ENCODE assay signal across 9 cellular contexts in the genomic region with DNA sequence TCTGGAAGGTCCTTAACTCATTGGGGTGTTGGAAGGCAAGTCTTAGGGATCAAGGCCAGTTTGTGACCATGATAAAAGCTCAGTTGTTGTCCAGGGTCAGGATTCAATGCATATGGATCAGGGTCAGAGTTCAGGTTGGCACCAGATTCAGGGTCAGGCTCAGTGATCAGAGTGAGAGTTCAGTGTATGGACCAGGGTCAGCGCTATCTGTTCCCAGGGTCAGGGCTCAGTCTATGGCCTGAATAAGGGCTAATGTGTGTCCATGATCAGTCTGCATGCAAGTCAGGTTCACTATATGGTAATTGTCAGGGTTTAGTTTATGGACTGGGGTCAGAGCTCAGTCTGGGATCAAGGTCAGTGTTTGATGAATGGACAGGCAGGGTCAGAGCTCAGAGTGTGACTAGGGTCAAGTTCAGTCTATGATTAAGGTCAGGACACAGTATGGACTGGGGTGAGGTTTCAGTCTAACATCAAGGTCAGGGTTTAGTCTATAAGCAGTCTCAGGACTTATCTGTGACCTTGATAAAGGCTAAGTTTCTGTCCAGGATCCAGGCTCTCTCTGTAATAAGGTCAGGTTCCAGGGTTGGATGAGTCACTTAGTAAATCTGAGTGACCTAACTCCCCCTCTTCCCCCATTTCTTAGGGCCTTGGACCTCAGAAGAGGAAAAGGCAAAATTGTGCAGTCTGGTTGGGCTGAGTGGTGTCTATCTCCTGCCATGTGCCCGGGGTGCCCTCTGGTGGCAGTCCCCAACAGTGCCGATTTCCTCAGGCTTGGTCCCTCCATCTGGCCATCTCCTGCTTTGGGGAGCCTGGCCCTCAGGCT. TPM values are rescaled to one million over a fixed set of nuclear protein-coding genes. Genes with fewer than 3 reads are reported as not detected.
DNase-seq lines count a peak whose midpoint lies in the region; ATAC-seq, FAIRE-seq and TF ChIP-seq lines count a peak whose summit lies in the region.
"Had no signal": no experiment of that assay in that cellular context is flagged by ENCODE, and none has a peak within 500 bp of the region (broad histone marks: within the 10 kb centered on the region; RNA-seq: fewer than 3 reads in every experiment).

No MANE protein-coding gene starts in this region.

- H3K9me3 ChIP-seq in WERI-Rb-1 (ENCODE audit: severe bottlenecking) = no peaks in the 10 kb centered on the region
- no peaks in the 10 kb centered on the region for H3K9me3 ChIP-seq in breast epithelium
- H3K9me3 ChIP-seq in keratinocyte (ENCODE audit: control insufficient read depth, low read depth, low read length) = no peaks in the 10 kb centered on the region

- no peaks in the 10 kb centered on the region for H3K9me3 Mint-ChIP-seq in GM23338

- peaks cover 77% of the 10 kb centered on the region for H3K27me3 Mint-ChIP-seq in GM23338 (ENCODE audit: insufficient read depth, low read depth, poor library complexity)

- H2AFZ ChIP-seq in GM23338 (no peak overlapping the region), keratinocyte (ENCODE audit: control insufficient read depth, low read length) (no peak overlapping the region)

- peaks cover 54% of the 10 kb centered on the region for H3K4me1 Mint-ChIP-seq in GM23338

- intact Hi-C loops in breast epithelium (cut with DNase I; ENCODE audit: low total_unique reads) = loop anchor here (10.0 kb wide), 1 partner anchor 473 kb away; no protein-coding TSS in a partner anchor

- no peaks in the 10 kb centered on the region for H3K36me3 Mint-ChIP-seq in GM23338 (ENCODE audit: low read depth)

- H3K27ac Mint-ChIP-seq in GM23338 = no peak overlapping the region

- no peaks in the 10 kb centered on the region for H3K9me1 ChIP-seq in keratinocyte (ENCODE audit: control insufficient read depth, extremely low read depth, insufficient read depth, low read length)

- peaks cover 11% of the 10 kb centered on the region for H3F3A ChIP-seq in GM23338 (replicated peaks; ENCODE audit: low read depth)

- peak; percentile 74 for FAIRE-seq in keratinocyte (lab: Jason Lieb, UNC)

- H3K4me3 Mint-ChIP-seq in GM23338 = no peak overlapping the region; the same call in 2 of the 3 replicates

- H3K36me3 ChIP-seq in GM23338 (ENCODE audit: insufficient read depth) (no peaks in the 10 kb centered on the region), WERI-Rb-1 (no peaks in the 10 kb centered on the region), breast epithelium (no peaks in the 10 kb centered on the region), keratinocyte (ENCODE audit: control insufficient read depth in 2 of 2, extremely low read depth in 1 of 2, insufficient read depth in 2 of 2, low read length in 2 of 2) (no peaks in the 10 kb centered on the region)

- dilution Hi-C loops in keratinocyte (cut with MboI; ENCODE audit: extremely low pct_ligation_motif_present, low sequenced_read_pairs) = no loop called here

- peaks cover 39% of the 10 kb centered on the region for H3K4me1 ChIP-seq in GM23338 (ENCODE audit: insufficient read depth)
- peaks cover 0 to 4% of the 10 kb centered on the region in 2 donors for H3K4me1 ChIP-seq in breast epithelium
- peaks cover 21% of the 10 kb centered on the region for H3K4me1 ChIP-seq in keratinocyte (ENCODE audit: control insufficient read depth, extremely low read depth, insufficient read depth, low read length)

- H3K4me3 ChIP-seq in GM23338 (no peak overlapping the region; the same call in 1 of the 2 replicates), WERI-Rb-1 (ENCODE audit: low read depth, low read length) (no peak overlapping the region), breast epithelium (no peak overlapping the region), keratinocyte (ENCODE audit: control insufficient read depth in 2 of 3, extremely low read depth in 1 of 3, insufficient read depth in 2 of 3, low read depth in 1 of 3, low read length in 3 of 3) (no peak overlapping the region)
- H3K4me3 ChIP-seq: SK-N-MC had no signal

- DNase-seq in COR-L47 (lab: John Stamatoyannopoulos, UW) (peak; percentile 36), GM23338 (ENCODE audit: low spot score) (peak; percentile 90), NCI-H2107 treated with DMSO at 0.1 percent for 48 hours (lab: John Stamatoyannopoulos, UW; ENCODE audit: unreplicated experiment) (peak; percentile 72), WERI-Rb-1 (peak; percentile 89), breast epithelium (ENCODE audit: low spot score in 2 of 2) (peak; percentile 67 to 81), keratinocyte (ENCODE audit: low read depth, low spot score) (no peak)
- peak; percentile 75 for DNase-seq in stimulated activated CD4-positive, alpha-beta T cell treated with anti-CD3 and anti-CD28 coated beads, Interleukin-1b, Interleukin-23, amount 100 ng/mL, for 48 hours

- no peak for TF ChIP-seq POLR2A in breast epithelium (IDR thresholded peaks at IDR 0.05)

- H3K9me2 ChIP-seq in GM23338 (ENCODE audit: insufficient read depth) = no peaks in the 10 kb centered on the region

- TF ChIP-seq CTCF in GM23338 (conservative IDR thresholded peaks at IDR 0.05; ENCODE audit: low read depth in 2 of 2) (peak; percentile 76 to 100), WERI-Rb-1 (IDR thresholded peaks at IDR 0.05; ENCODE audit: low read depth, low read length) (peak; percentile 97), breast epithelium (IDR thresholded peaks at IDR 0.05) (peak; percentile 77 to 88 (median 87)), keratinocyte (optimal IDR thresholded peaks at IDR 0.05 in 1 of 3, IDR thresholded peaks at IDR 0.05 in 1 of 3, conservative IDR thresholded peaks at IDR 0.05 in 1 of 3; ENCODE audit: extremely low read depth in 1 of 3, insufficient read depth in 2 of 3, low read length in 3 of 3) (peak; percentile 97 to 100 (median 98))

- H3K27me3 ChIP-seq in GM23338 (ENCODE audit: insufficient read depth) = peaks cover 100% of the 10 kb centered on the region
- H3K27me3 ChIP-seq in WERI-Rb-1 (ENCODE audit: insufficient read depth, low read depth, severe bottlenecking) = no peaks in the 10 kb centered on the region
- peaks cover 0 to 15% of the 10 kb centered on the region in 2 donors for H3K27me3 ChIP-seq in breast epithelium
- H3K27me3 ChIP-seq in keratinocyte (ENCODE audit: control insufficient read depth, extremely low read depth, insufficient read depth, low read length) = peaks cover 22% of the 10 kb centered on the region

- no peaks in the 10 kb centered on the region; the same call in 1 of the 2 replicates for H4K20me1 ChIP-seq in GM23338 (replicated peaks; ENCODE audit: insufficient read depth)
- H4K20me1 ChIP-seq in keratinocyte (ENCODE audit: control insufficient read depth, extremely low read depth, insufficient read depth, low read length) = no peaks in the 10 kb centered on the region

- H3K79me2 ChIP-seq in GM23338 (replicated peaks; ENCODE audit: insufficient read depth) (no peaks in the 10 kb centered on the region), keratinocyte (ENCODE audit: control insufficient read depth, insufficient read depth, low read length) (no peaks in the 10 kb centered on the region)

- H3K9ac ChIP-seq in keratinocyte (ENCODE audit: control insufficient read depth, extremely low read depth, insufficient read depth, low read length) = no peak overlapping the region

- H3K27ac ChIP-seq in GM23338 (ENCODE audit: low read depth) = no peak overlapping the region
- H3K27ac ChIP-seq in WERI-Rb-1 = peak overlapping the region; percentile 73
- no peak overlapping the region for H3K27ac ChIP-seq in breast epithelium
- no peak overlapping the region for H3K27ac ChIP-seq in keratinocyte (ENCODE audit: control insufficient read depth, insufficient read depth, low read length)
- H3K27ac ChIP-seq: SK-N-MC had no signal

- no peak overlapping the region for H3K4me2 ChIP-seq in GM23338
- no peak overlapping the region for H3K4me2 ChIP-seq in keratinocyte (ENCODE audit: control insufficient read depth, extremely low read depth, insufficient read depth, low read depth, low read length)

- ATAC-seq in GM23338 (peak; percentile 72), GM19455 (IDR thresholded peaks at IDR 0.05; ENCODE audit: unreplicated experiment) (no peak)

TF ChIP-seq in GM23338, 12 proteins besides CTCF, POLR2A, EP300 and RAD21 (continues in another document):
- TF ChIP-seq STAT1 (IDR thresholded peaks at IDR 0.05; ENCODE audit: unreplicated experiment) (no peak), ZNF114 (CRISPR knock-in tag; IDR thresholded peaks at IDR 0.05) (no peak), JUNB (IDR thresholded peaks at IDR 0.05; ENCODE audit: unreplicated experiment) (no peak), CREB1 (CRISPR knock-in tag; IDR thresholded peaks at IDR 0.05; ENCODE audit: low read depth) (no peak)
- TF ChIP-seq, protein P1, sequence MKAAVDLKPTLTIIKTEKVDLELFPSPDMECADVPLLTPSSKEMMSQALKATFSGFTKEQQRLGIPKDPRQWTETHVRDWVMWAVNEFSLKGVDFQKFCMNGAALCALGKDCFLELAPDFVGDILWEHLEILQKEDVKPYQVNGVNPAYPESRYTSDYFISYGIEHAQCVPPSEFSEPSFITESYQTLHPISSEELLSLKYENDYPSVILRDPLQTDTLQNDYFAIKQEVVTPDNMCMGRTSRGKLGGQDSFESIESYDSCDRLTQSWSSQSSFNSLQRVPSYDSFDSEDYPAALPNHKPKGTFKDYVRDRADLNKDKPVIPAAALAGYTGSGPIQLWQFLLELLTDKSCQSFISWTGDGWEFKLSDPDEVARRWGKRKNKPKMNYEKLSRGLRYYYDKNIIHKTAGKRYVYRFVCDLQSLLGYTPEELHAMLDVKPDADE (IDR thresholded peaks at IDR 0.05) = no peak

RNA-seq across cellular contexts. Expression of gene KNCN, which starts 23.8 kb away (rescaled TPM):
- not detected in 2 replicates for total RNA-seq in GM23338 (2014; rRNA removed; shearing (Covaris generic))
- polyA plus RNA-seq in GM23338 (2016; fragmentation: Nextera tagmentation; extraction: Ambion mirVana) = not detected in 2 replicates
- total RNA-seq in breast epithelium = not detected
- polyA plus RNA-seq in keratinocyte = not detected in 3 replicates
- not detected for polyA plus RNA-seq in keratinocyte (2011; ENCODE audit: low read depth)
- polyA plus RNA-seq in keratinocyte (2011; cell fraction: cytosol; rRNA removed) = not detected in 2 replicates
- not detected in 2 replicates for polyA plus RNA-seq in keratinocyte (2011; cell fraction: nucleus; rRNA removed)
- not detected in 2 replicates for polyA plus RNA-seq in keratinocyte (2012; ENCODE audit: low replicate concordance)
- polyA minus RNA-seq in keratinocyte = not detected in 3 replicates
- not detected for polyA minus RNA-seq in keratinocyte (2011; cell fraction: cytosol; rRNA and poly(A)+ RNA removed)
- polyA minus RNA-seq in keratinocyte (2011; cell fraction: nucleus; rRNA and poly(A)+ RNA removed) = not detected in 2 replicates

RNA-seq across cellular contexts. Expression of gene DMBX1, which starts 38.0 kb away (rescaled TPM):
- total RNA-seq in GM23338 (2014; rRNA removed; shearing (Covaris generic)) = not detected in 2 replicates
- polyA plus RNA-seq in GM23338 (2016; fragmentation: Nextera tagmentation; extraction: Ambion mirVana) = 0.11 TPM in 1 of 2 replicates, not detected in the other
- not detected for total RNA-seq in breast epithelium
- polyA plus RNA-seq in keratinocyte = not detected in 3 replicates
- not detected for polyA plus RNA-seq in keratinocyte (2011; ENCODE audit: low read depth)
- not detected in 2 replicates for polyA plus RNA-seq in keratinocyte (2011; cell fraction: cytosol; rRNA removed)
- not detected in 2 replicates for polyA plus RNA-seq in keratinocyte (2011; cell fraction: nucleus; rRNA removed)
- 0.06 TPM in 1 of 2 replicates, not detected in the other for polyA plus RNA-seq in keratinocyte (2012; ENCODE audit: low replicate concordance)
- polyA minus RNA-seq in keratinocyte = not detected in 3 replicates
- not detected for polyA minus RNA-seq in keratinocyte (2011; cell fraction: cytosol; rRNA and poly(A)+ RNA removed)
- not detected in 2 replicates for polyA minus RNA-seq in keratinocyte (2011; cell fraction: nucleus; rRNA and poly(A)+ RNA removed)
